Comparison of ENCODE assay signal across 1 cellular context in the genomic region with DNA sequence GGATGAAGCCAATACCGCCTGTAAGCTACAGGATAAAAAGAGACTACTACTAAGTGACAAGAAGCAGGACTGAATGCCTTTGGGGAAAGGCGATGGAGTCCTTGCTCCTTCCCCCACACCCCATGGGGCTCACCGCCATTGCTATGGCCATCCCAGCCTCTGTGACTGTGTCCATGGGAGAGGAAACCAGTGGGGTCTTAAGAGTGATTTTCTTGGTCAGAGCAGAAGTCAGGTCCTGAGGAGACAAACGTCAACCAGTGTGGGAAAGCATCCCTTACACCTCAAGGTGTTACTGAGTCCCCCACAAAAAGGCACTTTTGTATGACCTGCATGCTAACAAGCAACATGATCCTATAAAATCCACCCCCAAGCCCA.
A peak's percentile ranks its signal among the peaks of the same experiment; 100 is the strongest.
TF ChIP-seq lines count a peak whose summit lies in the region.

No MANE protein-coding gene starts in this region.

TF ChIP-seq in K562, 482 proteins besides CTCF, POLR2A, EP300 and RAD21:
- TF ChIP-seq POLR2AphosphoS2 (IDR thresholded peaks at IDR 0.05; ENCODE audit: low read length), result 0 out of 2 replicates have a peak, but pooled peaks have one; percentile 6
- TF ChIP-seq, protein P1, sequence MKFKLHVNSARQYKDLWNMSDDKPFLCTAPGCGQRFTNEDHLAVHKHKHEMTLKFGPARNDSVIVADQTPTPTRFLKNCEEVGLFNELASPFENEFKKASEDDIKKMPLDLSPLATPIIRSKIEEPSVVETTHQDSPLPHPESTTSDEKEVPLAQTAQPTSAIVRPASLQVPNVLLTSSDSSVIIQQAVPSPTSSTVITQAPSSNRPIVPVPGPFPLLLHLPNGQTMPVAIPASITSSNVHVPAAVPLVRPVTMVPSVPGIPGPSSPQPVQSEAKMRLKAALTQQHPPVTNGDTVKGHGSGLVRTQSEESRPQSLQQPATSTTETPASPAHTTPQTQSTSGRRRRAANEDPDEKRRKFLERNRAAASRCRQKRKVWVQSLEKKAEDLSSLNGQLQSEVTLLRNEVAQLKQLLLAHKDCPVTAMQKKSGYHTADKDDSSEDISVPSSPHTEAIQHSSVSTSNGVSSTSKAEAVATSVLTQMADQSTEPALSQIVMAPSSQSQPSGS (CRISPR knock-in tag; IDR thresholded peaks at IDR 0.05), result no peak
